Comparison of ENCODE assay signal across 8 cellular contexts in the genomic region with DNA sequence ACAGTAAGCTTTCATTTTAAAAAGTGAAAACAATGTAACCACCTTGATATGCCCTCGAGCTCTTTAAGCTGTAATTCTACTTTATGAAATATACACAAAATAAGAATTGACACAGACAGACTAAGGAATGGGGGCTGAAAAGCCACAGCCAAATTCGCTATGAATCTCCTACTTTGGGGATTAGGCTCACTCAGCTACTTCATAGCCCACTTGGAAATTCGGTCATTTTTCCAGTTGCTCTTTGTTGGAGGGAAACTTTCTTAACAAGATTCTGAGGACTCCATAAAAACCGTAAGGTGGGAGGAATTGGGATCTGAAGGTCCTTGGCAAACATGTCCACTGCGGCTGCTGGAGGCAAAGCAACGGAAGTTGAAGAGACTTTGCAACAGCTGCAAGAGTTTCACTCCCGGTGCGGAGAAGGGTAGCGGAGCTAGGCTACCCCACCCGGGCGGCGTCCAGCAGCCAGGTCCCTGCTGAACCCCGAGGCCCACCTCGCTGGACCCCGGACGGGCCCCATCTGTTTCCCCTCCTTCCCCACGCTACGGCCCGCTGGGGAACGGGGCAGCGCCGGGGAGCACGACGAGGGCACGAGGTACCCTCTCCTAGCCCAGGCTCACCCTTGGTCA. TPM values are rescaled to one million over a fixed set of nuclear protein-coding genes. Genes with fewer than 3 reads are reported as not detected.
DNase-seq lines count a peak whose midpoint lies in the region; ATAC-seq, FAIRE-seq and TF ChIP-seq lines count a peak whose summit lies in the region.

No MANE protein-coding gene starts in this region.

- POLR2A ChIA-PET in HepG2 (lab: Yijun Ruan, JAX) = interaction anchor here (0.6 to 1.3 kb wide), 8 partner anchors 9 to 379 kb away, joined by 3 to 9 read pairs (median 3); partner anchors contain the start of gene RRAGC

- peak overlapping the region; percentile 84 for H3K27ac Mint-ChIP-seq in stimulated activated naive B cell treated with anti-CD40 and anti-IgM and Interleukin-4, amounts not matched to agents 10 μg/mL and 1 μg/mL and 100 μg/mL, for 72 hours

- TF ChIP-seq EP300 in HepG2 (IDR thresholded peaks at IDR 0.05; ENCODE audit: low read depth in 2 of 2, low read length in 2 of 2) (no peak), HepG2 (CRISPR knock-in tag; IDR thresholded peaks at IDR 0.05; ENCODE audit: borderline replicate concordance) (no peak)

- H3K27ac ChIP-seq in SJSA1 (0 out of 2 replicates have a peak overlapping the region, but pooled peaks have one; percentile 10), HepG2 (ENCODE audit: extremely low read length, insufficient read depth, low read length) (peak overlapping the region; percentile 49)

- in situ Hi-C loops in HepG2 (cut with HindIII; ENCODE audit: extremely low pct_ligation_motif_present, low pct_unique_long_range_greater_than_20kb) = no loop called here

- TF ChIP-seq RAD21 in HepG2 (CRISPR knock-in tag; IDR thresholded peaks at IDR 0.05) = no peak

- H3K4me3 ChIP-seq in SJSA1 (peak overlapping the region; percentile 70), bronchial epithelial cell (ENCODE audit: low read depth, low read length) (peak overlapping the region; percentile 75), HepG2 (replicated peaks in 1 of 3; ENCODE audit: insufficient read depth in 1 of 3, low read depth in 2 of 3, low read length in 3 of 3) (peak overlapping the region; percentile 70 to 94 (median 77))

- peaks cover 17 to 30% of the 10 kb centered on the region in 2 donors for H3K4me1 Mint-ChIP-seq in stimulated activated naive B cell treated with anti-CD40 and anti-IgM and Interleukin-4, amounts not matched to agents 10 μg/mL and 1 μg/mL and 100 μg/mL, for 72 hours

- peak; percentile 21 for ATAC-seq in HG03066 (IDR thresholded peaks at IDR 0.05; ENCODE audit: low read depth, unreplicated experiment)
- ATAC-seq in HepG2 = peak; percentile 31
- peak; percentile 20 to 22 for ATAC-seq in stimulated activated naive B cell treated with anti-CD40 and anti-IgM and Interleukin-4, amounts not matched to agents 10 μg/mL and 1 μg/mL and 100 μg/mL, for 72 hours (replicated peaks)

- H3K4me2 ChIP-seq in HepG2 (ENCODE audit: low read depth, low read length) = peak overlapping the region; percentile 87

- H3K9me3 ChIP-seq in SJSA1 (replicated peaks) = no peaks in the 10 kb centered on the region
- H3K9me3 ChIP-seq in HepG2 (ENCODE audit: low read length) = no peaks in the 10 kb centered on the region

- no peak overlapping the region for H2AFZ ChIP-seq in HepG2 (ENCODE audit: low read length)

- FAIRE-seq in bronchial epithelial cell (lab: Jason Lieb, UNC) (no peak), HepG2 (lab: Jason Lieb, UNC) (no peak)

- 15% methylated on average over 4 of the region's 25 CpGs for WGBS in HepG2 (ENCODE audit: low lambda C conversion rate)

- peaks cover 12% of the 10 kb centered on the region for H3K4me1 ChIP-seq in SJSA1 (replicated peaks)
- peaks cover 36% of the 10 kb centered on the region for H3K4me1 ChIP-seq in HepG2 (ENCODE audit: insufficient read depth, low read length)

- no peaks in the 10 kb centered on the region for H3K9me3 Mint-ChIP-seq in stimulated activated naive B cell treated with anti-CD40 and anti-IgM and Interleukin-4, amounts not matched to agents 10 μg/mL and 1 μg/mL and 100 μg/mL, for 72 hours

- H3K9ac ChIP-seq in HepG2 (ENCODE audit: insufficient read depth, low read depth, low read length) = peak overlapping the region; percentile 74

- peaks cover 12 to 20% of the 10 kb centered on the region in 2 donors for H3K36me3 Mint-ChIP-seq in stimulated activated naive B cell treated with anti-CD40 and anti-IgM and Interleukin-4, amounts not matched to agents 10 μg/mL and 1 μg/mL and 100 μg/mL, for 72 hours

- peaks cover 30% of the 10 kb centered on the region for H3K79me2 ChIP-seq in HepG2 (ENCODE audit: insufficient read depth, low read length)

- H3K36me3 ChIP-seq in SJSA1 (peaks cover 3% of the 10 kb centered on the region), bronchial epithelial cell (ENCODE audit: control insufficient read depth, insufficient read depth, low read length) (no peaks in the 10 kb centered on the region), HepG2 (replicated peaks in 1 of 2; ENCODE audit: control insufficient read depth in 1 of 2, insufficient read depth in 2 of 2, low read length in 2 of 2) (no peaks in the 10 kb centered on the region)

- DNase-seq in activated T-cell treated with anti-CD3 and anti-CD28 coated beads for 1 hour (ENCODE audit: low read depth) (peak; percentile 16), activated T-cell treated with anti-CD3 and anti-CD28 coated beads for 4 hours (no peak), SJSA1 (ENCODE audit: low read depth in 1 of 2, low spot score in 2 of 2) (no peak), bronchial epithelial cell (ENCODE audit: low read depth) (peak; percentile 27), HepG2 (ENCODE audit: low spot score) (no peak), SKM-1 treated with dmso at 0.1 percent for 144 hours (lab: John Stamatoyannopoulos, UW; ENCODE audit: unreplicated experiment) (no peak)
- no peak for DNase-seq in stimulated activated naive B cell treated with anti-CD40 and anti-IgM and Interleukin-4, amounts not matched to agents 10 μg/mL and 1 μg/mL and 100 μg/mL, for 72 hours

- BruUV-seq in HepG2 (replicated peaks; lab: Mats Ljungman, UMichigan) = no TSS peak

- H3K27me3 Mint-ChIP-seq in stimulated activated naive B cell treated with anti-CD40 and anti-IgM and Interleukin-4, amounts not matched to agents 10 μg/mL and 1 μg/mL and 100 μg/mL, for 72 hours = no peaks in the 10 kb centered on the region

- CTCF ChIA-PET in HepG2 (lab: Yijun Ruan, JAX; ENCODE audit: low intra/inter-chr PET ratio, low total read pairs) = no interaction called here

- intact Hi-C loops in HepG2 (cut with micrococcal nuclease; ENCODE audit: unreplicated experiment) = loop anchor here (5.0 kb wide), 2 partner anchors 120 to 155 kb away; partner anchors contain the start of genes AKIRIN1 and NDUFS5

- H3K27me3 ChIP-seq in SJSA1 (replicated peaks) (no peaks in the 10 kb centered on the region), bronchial epithelial cell (ENCODE audit: control insufficient read depth, insufficient read depth, low read length) (no peaks in the 10 kb centered on the region), HepG2 (ENCODE audit: control insufficient read depth in 1 of 2, insufficient read depth in 2 of 2, low read length in 2 of 2) (no peaks in the 10 kb centered on the region)

- no peaks in the 10 kb centered on the region for H4K20me1 ChIP-seq in HepG2 (ENCODE audit: insufficient read depth, low read length)

- TF ChIP-seq CTCF in bronchial epithelial cell (IDR thresholded peaks at IDR 0.05; ENCODE audit: insufficient read depth, low read length, severe bottlenecking) (no peak), HepG2 (CRISPR knock-in tag; IDR thresholded peaks at IDR 0.05) (no peak)

- TF ChIP-seq POLR2A in HepG2 (IDR thresholded peaks at IDR 0.05; ENCODE audit: insufficient read depth in 1 of 2, low read depth in 2 of 2, low read length in 2 of 2) = no peak

- peak overlapping the region; percentile 91 to 94 for H3K4me3 Mint-ChIP-seq in stimulated activated naive B cell treated with anti-CD40 and anti-IgM and Interleukin-4, amounts not matched to agents 10 μg/mL and 1 μg/mL and 100 μg/mL, for 72 hours

RNA-seq across cellular contexts. Expression of gene MYCBP, which starts 0.6 kb away (rescaled TPM):
- total RNA-seq in SJSA1 (2014; rRNA removed; shearing (Covaris generic)) = 28.9 and 29.8 TPM in 2 replicates
- total RNA-seq in bronchial epithelial cell (11.6 and 15.8 TPM in 2 replicates), HepG2 (2016; rRNA removed; fragmentation: Illumina TruSeq; extraction: Trizol) (30.4 and 48.0 TPM in 2 replicates)
- total RNA-seq in HepG2 (2016; cell fraction: cytosol; rRNA removed; fragmentation: Illumina TruSeq; extraction: Trizol; ENCODE audit: low read depth) = 10.0 and 12.2 TPM in 2 replicates
- total RNA-seq in HepG2 (2016; cell fraction: insoluble cytoplasmic fraction; rRNA removed; fragmentation: Illumina TruSeq; extraction: Trizol) = 33.3 and 50.7 TPM in 2 replicates
- 22.0 and 23.3 TPM in 2 replicates for total RNA-seq in HepG2 (2016; cell fraction: membrane; rRNA removed; fragmentation: Illumina TruSeq; extraction: Trizol)
- 10.0 and 11.9 TPM in 2 replicates for total RNA-seq in HepG2 (2016; cell fraction: nucleus; rRNA removed; fragmentation: Illumina TruSeq; extraction: Trizol)
- polyA plus RNA-seq in HepG2 (2011; rRNA removed) = 7.3 and 11.4 TPM in 2 replicates
- polyA plus RNA-seq in HepG2 (2011; cell fraction: cytosol; rRNA removed) = 5.2 and 7.3 TPM in 2 replicates
- polyA plus RNA-seq in HepG2 (2011; cell fraction: nucleus; rRNA removed) = 3.1 TPM in 2 replicates
- 8.4 and 13.0 TPM in 2 replicates for polyA plus RNA-seq in HepG2 (2012)
- 9.9 and 14.2 TPM in 2 replicates for polyA plus RNA-seq in HepG2 (2016; cell fraction: cytosol; fragmentation: Illumina TruSeq; extraction: Trizol; ENCODE audit: low read depth)
- polyA plus RNA-seq in HepG2 (2016; cell fraction: insoluble cytoplasmic fraction; fragmentation: Illumina TruSeq; extraction: Trizol; ENCODE audit: low read depth) = 42.9 and 47.5 TPM in 2 replicates
- polyA plus RNA-seq in HepG2 (2016; cell fraction: membrane; fragmentation: Illumina TruSeq; extraction: Trizol; ENCODE audit: low read depth) = 16.2 and 19.1 TPM in 2 replicates
- 19.6 and 22.1 TPM in 2 replicates for polyA plus RNA-seq in HepG2 (2016; cell fraction: nucleus; fragmentation: Illumina TruSeq; extraction: Trizol; ENCODE audit: insufficient read depth, low read depth)
- 6.1 and 15.7 TPM in 2 replicates for polyA minus RNA-seq in HepG2 (2011; rRNA and poly(A)+ RNA removed; ENCODE audit: low replicate concordance)
- 3.9 and 4.5 TPM in 2 replicates for polyA minus RNA-seq in HepG2 (2011; cell fraction: cytosol; rRNA and poly(A)+ RNA removed)
- 2.8 and 3.1 TPM in 2 replicates for polyA minus RNA-seq in HepG2 (2011; cell fraction: nucleus; rRNA and poly(A)+ RNA removed)

RNA-seq across cellular contexts. Expression of gene GJA9, which starts 8.9 kb away (rescaled TPM):
- total RNA-seq in SJSA1 (2014; rRNA removed; shearing (Covaris generic)) = not detected in 2 replicates
- total RNA-seq in bronchial epithelial cell (0.26 TPM in 1 of 2 replicates, not detected in the other), HepG2 (2016; rRNA removed; fragmentation: Illumina TruSeq; extraction: Trizol) (0.13 and 0.14 TPM in 2 replicates)
- not detected in 2 replicates for total RNA-seq in HepG2 (2016; cell fraction: cytosol; rRNA removed; fragmentation: Illumina TruSeq; extraction: Trizol; ENCODE audit: low read depth)
- 0.17 and 0.22 TPM in 2 replicates for total RNA-seq in HepG2 (2016; cell fraction: insoluble cytoplasmic fraction; rRNA removed; fragmentation: Illumina TruSeq; extraction: Trizol)
- total RNA-seq in HepG2 (2016; cell fraction: membrane; rRNA removed; fragmentation: Illumina TruSeq; extraction: Trizol) = 0.09 and 0.10 TPM in 2 replicates
- 0.28 TPM in 1 of 2 replicates, not detected in the other for total RNA-seq in HepG2 (2016; cell fraction: nucleus; rRNA removed; fragmentation: Illumina TruSeq; extraction: Trizol)
- polyA plus RNA-seq in HepG2 (2011; rRNA removed) = 0.08 TPM in 1 of 2 replicates, not detected in the other
- polyA plus RNA-seq in HepG2 (2011; cell fraction: cytosol; rRNA removed) = 0.03 and 0.06 TPM in 2 replicates
- not detected in 2 replicates for polyA plus RNA-seq in HepG2 (2011; cell fraction: nucleus; rRNA removed)
- 0.15 TPM in 1 of 2 replicates, not detected in the other for polyA plus RNA-seq in HepG2 (2012)
- polyA plus RNA-seq in HepG2 (2016; cell fraction: cytosol; fragmentation: Illumina TruSeq; extraction: Trizol; ENCODE audit: low read depth) = not detected in 2 replicates
- polyA plus RNA-seq in HepG2 (2016; cell fraction: insoluble cytoplasmic fraction; fragmentation: Illumina TruSeq; extraction: Trizol; ENCODE audit: low read depth) = 0.13 and 0.21 TPM in 2 replicates
- not detected in 2 replicates for polyA plus RNA-seq in HepG2 (2016; cell fraction: membrane; fragmentation: Illumina TruSeq; extraction: Trizol; ENCODE audit: low read depth)
- 0.56 TPM in 1 of 2 replicates, not detected in the other for polyA plus RNA-seq in HepG2 (2016; cell fraction: nucleus; fragmentation: Illumina TruSeq; extraction: Trizol; ENCODE audit: insufficient read depth, low read depth)
- not detected in 2 replicates for polyA minus RNA-seq in HepG2 (2011; rRNA and poly(A)+ RNA removed; ENCODE audit: low replicate concordance)
- not detected in 2 replicates for polyA minus RNA-seq in HepG2 (2011; cell fraction: cytosol; rRNA and poly(A)+ RNA removed)
- 0.39 TPM in 1 of 2 replicates, not detected in the other for polyA minus RNA-seq in HepG2 (2011; cell fraction: nucleus; rRNA and poly(A)+ RNA removed)

RNA-seq across cellular contexts. Expression of gene RRAGC, which starts 12.9 kb away (rescaled TPM):
- 10.4 and 14.2 TPM in 2 replicates for total RNA-seq in SJSA1 (2014; rRNA removed; shearing (Covaris generic))
- total RNA-seq in bronchial epithelial cell = 21.0 and 23.4 TPM in 2 replicates
- 7.6 and 15.4 TPM in 2 replicates for total RNA-seq in HepG2 (2016; rRNA removed; fragmentation: Illumina TruSeq; extraction: Trizol)
- 1.3 and 1.9 TPM in 2 replicates for total RNA-seq in HepG2 (2016; cell fraction: cytosol; rRNA removed; fragmentation: Illumina TruSeq; extraction: Trizol; ENCODE audit: low read depth)
- total RNA-seq in HepG2 (2016; cell fraction: insoluble cytoplasmic fraction; rRNA removed; fragmentation: Illumina TruSeq; extraction: Trizol) = 7.2 and 15.3 TPM in 2 replicates
- 9.7 and 10.7 TPM in 2 replicates for total RNA-seq in HepG2 (2016; cell fraction: membrane; rRNA removed; fragmentation: Illumina TruSeq; extraction: Trizol)
- 9.1 and 9.3 TPM in 2 replicates for total RNA-seq in HepG2 (2016; cell fraction: nucleus; rRNA removed; fragmentation: Illumina TruSeq; extraction: Trizol)
- 6.4 and 8.0 TPM in 2 replicates for polyA plus RNA-seq in HepG2 (2011; rRNA removed)
- 3.0 and 5.7 TPM in 2 replicates for polyA plus RNA-seq in HepG2 (2011; cell fraction: cytosol; rRNA removed)
- polyA plus RNA-seq in HepG2 (2011; cell fraction: nucleus; rRNA removed) = 1.9 and 3.1 TPM in 2 replicates
- 9.8 TPM in 2 replicates for polyA plus RNA-seq in HepG2 (2012)
- polyA plus RNA-seq in HepG2 (2016; cell fraction: cytosol; fragmentation: Illumina TruSeq; extraction: Trizol; ENCODE audit: low read depth) = 2.5 and 2.7 TPM in 2 replicates
- polyA plus RNA-seq in HepG2 (2016; cell fraction: insoluble cytoplasmic fraction; fragmentation: Illumina TruSeq; extraction: Trizol; ENCODE audit: low read depth) = 19.5 and 20.8 TPM in 2 replicates
- polyA plus RNA-seq in HepG2 (2016; cell fraction: membrane; fragmentation: Illumina TruSeq; extraction: Trizol; ENCODE audit: low read depth) = 8.9 and 9.1 TPM in 2 replicates
- 14.3 and 14.5 TPM in 2 replicates for polyA plus RNA-seq in HepG2 (2016; cell fraction: nucleus; fragmentation: Illumina TruSeq; extraction: Trizol; ENCODE audit: insufficient read depth, low read depth)
- 2.3 and 4.8 TPM in 2 replicates for polyA minus RNA-seq in HepG2 (2011; rRNA and poly(A)+ RNA removed; ENCODE audit: low replicate concordance)
- 3.9 and 4.6 TPM in 2 replicates for polyA minus RNA-seq in HepG2 (2011; cell fraction: cytosol; rRNA and poly(A)+ RNA removed)
- polyA minus RNA-seq in HepG2 (2011; cell fraction: nucleus; rRNA and poly(A)+ RNA removed) = 6.1 and 7.0 TPM in 2 replicates

Comparison
In these comparisons a context has a peak if more than half of its experiments do, and no peak if none do; other contexts are left out.
1. DNase-seq: peak in activated T-cell treated with anti-CD3 and anti-CD28 coated beads for 1 hour (single experiment) and bronchial epithelial cell (single experiment); none in activated T-cell treated with anti-CD3 and anti-CD28 coated beads for 4 hours (single experiment), SJSA1 (0 of 2), HepG2 (single experiment), stimulated activated naive B cell treated with anti-CD40 and anti-IgM and Interleukin-4, amounts not matched to agents 10 μg/mL and 1 μg/mL and 100 μg/mL, for 72 hours (single experiment) and SKM-1 treated with dmso at 0.1 percent for 144 hours (single experiment).
2. Peak in every context shown above with its lines, with median percentiles within 50 percentile points of each other: ATAC-seq and H3K4me3 ChIP-seq.